Comparison of ENCODE assay signal across 15 cellular contexts in genomic region chr6:6678811-6679210, GRCh38.
DNase-seq lines count a peak whose midpoint lies in the region; FAIRE-seq and TF ChIP-seq lines count a peak whose summit lies in the region.
"Had no signal": no experiment of that assay in that cellular context is flagged by ENCODE, and none has a peak within 500 bp of the region (broad histone marks: within the 10 kb centered on the region; RNA-seq: fewer than 3 reads in every experiment).

No MANE protein-coding gene starts in this region.

- no peak overlapping the region for H3K4me3 Mint-ChIP-seq in activated T-helper 2 cell treated with anti-CD3 and anti-CD28 coated beads, Interferon-gamma antibody, Interleukin-2, Interleukin-4, amounts not matched to agents 10 μg/mL and 5 μg/mL and 100 μg/mL, durations not matched to agents 14 hours and 24 hours and 36 hours (ENCODE audit: low read depth)

- intact Hi-C loops in activated T-helper 2 cell treated with anti-CD3 and anti-CD28 coated beads, Interferon-gamma antibody, Interleukin-2, Interleukin-4, amounts not matched to agents 10 μg/mL and 5 μg/mL and 100 μg/mL, durations not matched to agents 14 hours and 24 hours and 36 hours (cut with micrococcal nuclease) = loop anchor here (5.0 kb wide), 3 partner anchors 33 to 938 kb away; no protein-coding TSS in a partner anchor

- H3K27ac ChIP-seq in small intestine (ENCODE audit: low read depth in 1 of 2, low read length in 1 of 2) (peak overlapping the region in 1 of 2 donors; percentile 45), tibial nerve (peak overlapping the region in 1 of 4 donors; percentile 31)
- H3K27ac ChIP-seq: cardiac muscle cell had no signal

- WGBS in small intestine, 3 donors = 25 to 61% (median 42%) methylated on average over 11 of the region's 11 CpGs
- WGBS in tibial nerve, 2 donors = 66% methylated on average over 11 of the region's 11 CpGs

- no peak for TF ChIP-seq EP300 in tibial nerve (IDR thresholded peaks at IDR 0.05)

- H3K27me3 Mint-ChIP-seq in activated T-helper 2 cell treated with anti-CD3 and anti-CD28 coated beads, Interferon-gamma antibody, Interleukin-2, Interleukin-4, amounts not matched to agents 10 μg/mL and 5 μg/mL and 100 μg/mL, durations not matched to agents 14 hours and 24 hours and 36 hours (ENCODE audit: low read depth) = peaks cover 1% of the 10 kb centered on the region

- H3K9me3 Mint-ChIP-seq in activated T-helper 2 cell treated with anti-CD3 and anti-CD28 coated beads, Interferon-gamma antibody, Interleukin-2, Interleukin-4, amounts not matched to agents 10 μg/mL and 5 μg/mL and 100 μg/mL, durations not matched to agents 14 hours and 24 hours and 36 hours = no peaks in the 10 kb centered on the region

- no peak for TF ChIP-seq CTCF in tibial nerve (IDR thresholded peaks at IDR 0.05)

- peaks cover 26% of the 10 kb centered on the region for H3K4me1 Mint-ChIP-seq in activated T-helper 2 cell treated with anti-CD3 and anti-CD28 coated beads, Interferon-gamma antibody, Interleukin-2, Interleukin-4, amounts not matched to agents 10 μg/mL and 5 μg/mL and 100 μg/mL, durations not matched to agents 14 hours and 24 hours and 36 hours (ENCODE audit: low read depth)

- no peak overlapping the region for H3K4me3 ChIP-seq in small intestine (ENCODE audit: low read depth in 1 of 2, low read length in 2 of 2)
- no peak overlapping the region for H3K4me3 ChIP-seq in tibial nerve
- H3K4me3 ChIP-seq: cardiac muscle cell, spleen had no signal

- no peaks in the 10 kb centered on the region for H3K9me3 ChIP-seq in small intestine (ENCODE audit: control insufficient read depth, low read depth)
- no peaks in the 10 kb centered on the region for H3K9me3 ChIP-seq in tibial nerve
- H3K9me3 ChIP-seq: spleen had no signal

- H3K4me1 ChIP-seq in small intestine (ENCODE audit: control insufficient read depth in 2 of 2, insufficient read depth in 1 of 2, low read depth in 1 of 2, low read length in 1 of 2) (peaks cover 7 to 10% of the 10 kb centered on the region in 2 donors), tibial nerve (peaks cover 0 to 17% (median 0%) of the 10 kb centered on the region in 4 donors)

- TF ChIP-seq POLR2A in tibial nerve (IDR thresholded peaks at IDR 0.05) = no peak

- FAIRE-seq in small intestine (lab: Jason Lieb, UNC) = no peak
- FAIRE-seq: endothelial cell of umbilical vein had no signal

- H3K36me3 ChIP-seq in small intestine (ENCODE audit: control insufficient read depth in 2 of 2, insufficient read depth in 2 of 2, low read length in 2 of 2) (no peaks in the 10 kb centered on the region), tibial nerve (no peaks in the 10 kb centered on the region)
- H3K36me3 ChIP-seq: cardiac muscle cell, spleen had no signal

- DNase-seq in NCI-H1417 (lab: John Stamatoyannopoulos, UW) (peak; percentile 24 to 70 (median 56)), NCI-H1417 treated with DMSO at 0.1 percent for 48 hours (lab: John Stamatoyannopoulos, UW) (no peak), NCI-H748 treated with DMSO at 0.1 percent for 48 hours (lab: John Stamatoyannopoulos, UW) (peak; percentile 62), kidney tubule cell (ENCODE audit: low spot score) (peak; percentile 78), small intestine (peak; percentile 63), tibial nerve (ENCODE audit: low spot score in 2 of 2) (no peak), NCI-H2196 (lab: John Stamatoyannopoulos, UW; ENCODE audit: unreplicated experiment) (no peak)
- no peak for DNase-seq in activated T-helper 2 cell treated with anti-CD3 and anti-CD28 coated beads, Interferon-gamma antibody, Interleukin-2, Interleukin-4, amounts not matched to agents 10 μg/mL and 5 μg/mL and 100 μg/mL, durations not matched to agents 14 hours and 24 hours and 36 hours (ENCODE audit: low spot score)
- DNase-seq: activated naive CD4-positive, alpha-beta T cell treated with anti-CD3 and anti-CD28 coated beads, Interleukin-2, amount 50 U/mL, for 16 hours; NCI-H1048; nucleus accumbens; spleen; T-helper 9 cell had no signal

- H3K36me3 Mint-ChIP-seq in activated T-helper 2 cell treated with anti-CD3 and anti-CD28 coated beads, Interferon-gamma antibody, Interleukin-2, Interleukin-4, amounts not matched to agents 10 μg/mL and 5 μg/mL and 100 μg/mL, durations not matched to agents 14 hours and 24 hours and 36 hours (ENCODE audit: low read depth) = no peaks in the 10 kb centered on the region

- H3K27ac Mint-ChIP-seq in activated T-helper 2 cell treated with anti-CD3 and anti-CD28 coated beads, Interferon-gamma antibody, Interleukin-2, Interleukin-4, amounts not matched to agents 10 μg/mL and 5 μg/mL and 100 μg/mL, durations not matched to agents 14 hours and 24 hours and 36 hours = no peak overlapping the region

- H3K27me3 ChIP-seq in small intestine (ENCODE audit: control insufficient read depth in 2 of 2, insufficient read depth in 2 of 2, low read length in 2 of 2) (no peaks in the 10 kb centered on the region), tibial nerve (no peaks in the 10 kb centered on the region)
- H3K27me3 ChIP-seq: cardiac muscle cell, spleen had no signal

Comparison
In these comparisons a context has a peak if more than half of its experiments do, and no peak if none do; other contexts are left out.
1. DNase-seq: peak in NCI-H1417 (3 of 3), NCI-H748 treated with DMSO at 0.1 percent for 48 hours (single experiment), kidney tubule cell (single experiment) and small intestine (single experiment); none in NCI-H1417 treated with DMSO at 0.1 percent for 48 hours (single experiment), tibial nerve (0 of 2), NCI-H2196 (single experiment) and activated T-helper 2 cell treated with anti-CD3 and anti-CD28 coated beads, Interferon-gamma antibody, Interleukin-2, Interleukin-4, amounts not matched to agents 10 μg/mL and 5 μg/mL and 100 μg/mL, durations not matched to agents 14 hours and 24 hours and 36 hours (single experiment).